ENCODE assay signal across 23 cellular contexts in the genomic region with DNA sequence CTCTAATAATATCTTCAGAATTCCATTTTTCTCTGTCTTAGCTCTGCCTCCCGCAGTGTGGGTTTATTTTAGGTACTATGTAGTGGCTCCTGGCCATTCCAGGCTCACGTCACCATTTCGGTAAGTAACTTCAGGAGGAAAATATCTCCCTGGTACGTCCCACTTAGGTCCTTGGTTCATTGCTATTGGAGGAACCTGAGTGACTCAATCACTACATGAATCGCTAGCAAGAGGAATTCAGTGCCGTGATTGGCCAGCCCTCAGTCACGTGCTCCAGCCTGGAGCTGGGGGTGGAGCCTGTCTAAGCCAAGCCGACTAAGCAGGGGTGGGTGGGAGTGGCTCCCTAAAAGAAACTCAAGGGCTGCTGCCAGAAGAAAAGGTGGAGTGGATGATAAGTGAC.
DNase-seq lines count a peak whose midpoint lies in the region; ATAC-seq and TF ChIP-seq lines count a peak whose summit lies in the region.
"Had no signal": no experiment of that assay in that cellular context is flagged by ENCODE, and none has a peak within 500 bp of the region (broad histone marks: within the 10 kb centered on the region; RNA-seq: fewer than 3 reads in every experiment).

No MANE protein-coding gene starts in this region.

- H3K9me2 ChIP-seq in MM.1S (replicated peaks; ENCODE audit: insufficient read depth, low read length) = no peaks in the 10 kb centered on the region

- no peaks in the 10 kb centered on the region for H3K9me3 Mint-ChIP-seq in activated CD8-positive, alpha-beta T cell treated with anti-CD3 and anti-CD28 coated beads for 36 hours
- no peaks in the 10 kb centered on the region for H3K9me3 Mint-ChIP-seq in activated CD8-positive, alpha-beta T cell treated with anti-CD3 and anti-CD28 coated beads, Interleukin-2, amount 10 ng/mL, durations not matched to agents 7 days and 5 days (ENCODE audit: insufficient read depth)
- H3K9me3 Mint-ChIP-seq: dendritic cell treated with granulocyte-macrophage colony-stimulating factor and Interleukin-4, amounts not matched to agents 40 ng/mL and 50 ng/mL, for 4 days; nephron; stimulated activated effector memory CD8-positive, alpha-beta T cell treated with anti-CD3 and anti-CD28 coated beads, Interleukin-12 subunit alpha, Interleukin-12 subunit beta, amount 100 ng/mL, for 72 hours had no signal

- H2AFZ ChIP-seq in MM.1S (ENCODE audit: low read length) = no peak overlapping the region

- H3K4me2 ChIP-seq in MM.1S (ENCODE audit: low read depth, low read length) = no peak overlapping the region

- H3K27me3 ChIP-seq in heart right ventricle = peaks cover 0 to 7% (median 0%) of the 10 kb centered on the region in 7 donors
- no peaks in the 10 kb centered on the region for H3K27me3 ChIP-seq in MM.1S (replicated peaks; ENCODE audit: insufficient read depth, low read length)
- H3K27me3 ChIP-seq: SJSA1, upper lobe of left lung had no signal

- no peaks in the 10 kb centered on the region for H3F3A ChIP-seq in MM.1S (ENCODE audit: insufficient read depth, low read length)

- ATAC-seq in activated CD8-positive, alpha-beta T cell treated with anti-CD3 and anti-CD28 coated beads for 36 hours = no peak
- ATAC-seq in activated CD8-positive, alpha-beta T cell treated with anti-CD3 and anti-CD28 coated beads, Interleukin-2, amount 10 ng/mL, durations not matched to agents 7 days and 5 days = no peak
- ATAC-seq in heart right ventricle = peak; percentile 71 to 96 (median 82)
- ATAC-seq: stimulated activated effector memory CD8-positive, alpha-beta T cell treated with anti-CD3 and anti-CD28 coated beads, Interleukin-12 subunit alpha, Interleukin-12 subunit beta, amount 100 ng/mL, for 72 hours had no signal

- no peaks in the 10 kb centered on the region for H3K27me3 Mint-ChIP-seq in activated CD8-positive, alpha-beta T cell treated with anti-CD3 and anti-CD28 coated beads for 36 hours
- H3K27me3 Mint-ChIP-seq in activated CD8-positive, alpha-beta T cell treated with anti-CD3 and anti-CD28 coated beads, Interleukin-2, amount 10 ng/mL, durations not matched to agents 7 days and 5 days (ENCODE audit: low read depth) = no peaks in the 10 kb centered on the region

- POLR2A ChIA-PET in activated CD8-positive, alpha-beta T cell treated with anti-CD3 and anti-CD28 coated beads for 36 hours (lab: Charles Lee) = no interaction called here
- POLR2A ChIA-PET in activated CD8-positive, alpha-beta T cell treated with anti-CD3 and anti-CD28 coated beads, Interleukin-2, amount 10 ng/mL, durations not matched to agents 7 days and 5 days (lab: Charles Lee) = interaction anchor here (4.2 to 4.3 kb wide), 2 partner anchors 14 to 15 kb away, joined by 30 to 45 read pairs; no protein-coding TSS in a partner anchor

- no peak overlapping the region for H3K4me3 Mint-ChIP-seq in activated CD8-positive, alpha-beta T cell treated with anti-CD3 and anti-CD28 coated beads for 36 hours
- H3K4me3 Mint-ChIP-seq in activated CD8-positive, alpha-beta T cell treated with anti-CD3 and anti-CD28 coated beads, Interleukin-2, amount 10 ng/mL, durations not matched to agents 7 days and 5 days = no peak overlapping the region
- H3K4me3 Mint-ChIP-seq: activated CD4-positive, alpha-beta T cell treated with anti-CD3 and anti-CD28 coated beads, Interleukin-2, amount 10 ng/mL, durations not matched to agents 24 days and 14 days; dendritic cell treated with granulocyte-macrophage colony-stimulating factor and Interleukin-4, amounts not matched to agents 40 ng/mL and 50 ng/mL, for 4 days; nephron; stimulated activated effector memory CD8-positive, alpha-beta T cell treated with anti-CD3 and anti-CD28 coated beads, Interleukin-12 subunit alpha, Interleukin-12 subunit beta, amount 100 ng/mL, for 72 hours had no signal

- H3K4me3 ChIP-seq in heart right ventricle (peak overlapping the region in 8 of 10 donors; percentile 15 to 46 (median 28)), MM.1S (ENCODE audit: low read length) (no peak overlapping the region)
- H3K4me3 ChIP-seq: SJSA1, upper lobe of left lung had no signal

- H3K4me1 ChIP-seq in heart right ventricle (peaks cover 0 to 8% (median 3%) of the 10 kb centered on the region in 9 donors), MM.1S (ENCODE audit: low read length) (peaks cover 8% of the 10 kb centered on the region)
- H3K4me1 ChIP-seq: SJSA1, upper lobe of left lung had no signal

- CTCF ChIA-PET in activated CD8-positive, alpha-beta T cell treated with anti-CD3 and anti-CD28 coated beads for 36 hours (lab: Charles Lee) = interaction anchor here (3.0 kb wide), 1 partner anchor 70 kb away, joined by 10 read pairs; no protein-coding TSS in a partner anchor
- CTCF ChIA-PET in activated CD8-positive, alpha-beta T cell treated with anti-CD3 and anti-CD28 coated beads, Interleukin-2, amount 10 ng/mL, durations not matched to agents 7 days and 5 days (lab: Charles Lee) = interaction anchor here (1.5 to 2.4 kb wide), 2 partner anchors 14 to 70 kb away, joined by 5 to 8 read pairs; no protein-coding TSS in a partner anchor

- H3K79me2 ChIP-seq in MM.1S (ENCODE audit: low read length) = no peaks in the 10 kb centered on the region

- H3K9me3 ChIP-seq in heart right ventricle (no peaks in the 10 kb centered on the region), MM.1S (replicated peaks; ENCODE audit: insufficient read depth, low read length) (no peaks in the 10 kb centered on the region)
- H3K9me3 ChIP-seq: SJSA1, upper lobe of left lung had no signal

- no peak for TF ChIP-seq CTCF in activated CD8-positive, alpha-beta T cell treated with anti-CD3 and anti-CD28 coated beads for 36 hours (IDR thresholded peaks at IDR 0.05)
- TF ChIP-seq CTCF in heart right ventricle (IDR thresholded peaks at IDR 0.05) (no peak), MM.1S (IDR thresholded peaks at IDR 0.05; ENCODE audit: low read length) (no peak)

- H3K27ac Mint-ChIP-seq in activated CD8-positive, alpha-beta T cell treated with anti-CD3 and anti-CD28 coated beads for 36 hours = no peak overlapping the region
- H3K27ac Mint-ChIP-seq in activated CD8-positive, alpha-beta T cell treated with anti-CD3 and anti-CD28 coated beads, Interleukin-2, amount 10 ng/mL, durations not matched to agents 7 days and 5 days = no peak overlapping the region
- H3K27ac Mint-ChIP-seq: activated CD4-positive, alpha-beta T cell treated with anti-CD3 and anti-CD28 coated beads, Interleukin-2, amount 10 ng/mL, durations not matched to agents 24 days and 14 days; dendritic cell treated with granulocyte-macrophage colony-stimulating factor and Interleukin-4, amounts not matched to agents 40 ng/mL and 50 ng/mL, for 4 days; stimulated activated effector memory CD8-positive, alpha-beta T cell treated with anti-CD3 and anti-CD28 coated beads, Interleukin-12 subunit alpha, Interleukin-12 subunit beta, amount 100 ng/mL, for 72 hours had no signal

- WGBS in heart right ventricle, 2 donors = 64 to 71% methylated on average over 8 of the region's 8 CpGs

- no peaks in the 10 kb centered on the region for H4K20me1 ChIP-seq in MM.1S (ENCODE audit: insufficient read depth, low read length)

- intact Hi-C loops in activated CD8-positive, alpha-beta T cell treated with anti-CD3 and anti-CD28 coated beads for 36 hours (cut with micrococcal nuclease) = no loop called here
- intact Hi-C loops in heart right ventricle (cut with DNase I) = no loop called here

- DNase-seq in activated CD8-positive, alpha-beta T cell treated with anti-CD3 and anti-CD28 coated beads for 36 hours = peak; percentile 16
- no peak for DNase-seq in activated CD8-positive, alpha-beta T cell treated with anti-CD3 and anti-CD28 coated beads, Interleukin-2, amount 10 ng/mL, durations not matched to agents 7 days and 5 days
- DNase-seq in NAMALWA (ENCODE audit: low spot score) (peak; percentile 23), heart right ventricle (peak; percentile 23 to 30), superior temporal gyrus (ENCODE audit: extremely low spot score) (peak; percentile 24), MM.1S (no peak), LoVo (ENCODE audit: low spot score) (no peak)
- no peak for DNase-seq in effector CD8-positive, alpha-beta T cell (lab: John Stamatoyannopoulos, UW)
- DNase-seq: activated CD4-positive, alpha-beta T cell treated with anti-CD3 and anti-CD28 coated beads, Interleukin-2, amount 10 ng/mL, durations not matched to agents 24 days and 14 days; activated naive CD4-positive, alpha-beta T cell treated with anti-CD3 and anti-CD28 coated beads, Interleukin-2, amount 50 U/mL, for 16 hours; activated T-cell treated with anti-CD3 and anti-CD28 coated beads, Interleukin-2, amount 50 U/mL, for 1 hour; glutamatergic neuron; IMR-90; kidney; mesenchymal stem cell; NCI-H2029 treated with DMSO at 0.1 percent for 48 hours; NCI-H510A treated with DMSO at 0.1 percent for 48 hours; T1000; upper lobe of left lung had no signal

- no peak overlapping the region for H3K9ac ChIP-seq in MM.1S (ENCODE audit: low read length)

- H3K36me3 ChIP-seq in heart right ventricle = no peaks in the 10 kb centered on the region
- H3K36me3 ChIP-seq in MM.1S (replicated peaks; ENCODE audit: insufficient read depth, low read length) = no peaks in the 10 kb centered on the region
- H3K36me3 ChIP-seq: SJSA1, upper lobe of left lung had no signal

- H3K27ac ChIP-seq in heart right ventricle (peak overlapping the region in 7 of 10 donors; percentile 4 to 69 (median 37)), MM.1S (ENCODE audit: low read length) (no peak overlapping the region)
- H3K27ac ChIP-seq: SJSA1, upper lobe of left lung had no signal

- peaks cover 24% of the 10 kb centered on the region for H3K4me1 Mint-ChIP-seq in activated CD8-positive, alpha-beta T cell treated with anti-CD3 and anti-CD28 coated beads for 36 hours (ENCODE audit: low read depth)
- H3K4me1 Mint-ChIP-seq in activated CD8-positive, alpha-beta T cell treated with anti-CD3 and anti-CD28 coated beads, Interleukin-2, amount 10 ng/mL, durations not matched to agents 7 days and 5 days (ENCODE audit: low read depth) = peaks cover 31% of the 10 kb centered on the region

- no peaks in the 10 kb centered on the region for H3K36me3 Mint-ChIP-seq in activated CD8-positive, alpha-beta T cell treated with anti-CD3 and anti-CD28 coated beads for 36 hours (ENCODE audit: low read depth)
- peaks cover 9% of the 10 kb centered on the region for H3K36me3 Mint-ChIP-seq in activated CD8-positive, alpha-beta T cell treated with anti-CD3 and anti-CD28 coated beads, Interleukin-2, amount 10 ng/mL, durations not matched to agents 7 days and 5 days (ENCODE audit: low read depth)
- H3K36me3 Mint-ChIP-seq: stimulated activated effector memory CD8-positive, alpha-beta T cell treated with anti-CD3 and anti-CD28 coated beads, Interleukin-12 subunit alpha, Interleukin-12 subunit beta, amount 100 ng/mL, for 72 hours had no signal

Comparison
In these comparisons a context has a peak if more than half of its experiments do, and no peak if none do; other contexts are left out.
1. DNase-seq: peak in activated CD8-positive, alpha-beta T cell treated with anti-CD3 and anti-CD28 coated beads for 36 hours (single experiment), NAMALWA (single experiment), heart right ventricle (2 of 2) and superior temporal gyrus (single experiment); none in activated CD8-positive, alpha-beta T cell treated with anti-CD3 and anti-CD28 coated beads, Interleukin-2, amount 10 ng/mL, durations not matched to agents 7 days and 5 days (single experiment), effector CD8-positive, alpha-beta T cell (single experiment), MM.1S (single experiment) and LoVo (single experiment).
2. ATAC-seq: peak in heart right ventricle (8 of 8); none in activated CD8-positive, alpha-beta T cell treated with anti-CD3 and anti-CD28 coated beads for 36 hours (single experiment) and activated CD8-positive, alpha-beta T cell treated with anti-CD3 and anti-CD28 coated beads, Interleukin-2, amount 10 ng/mL, durations not matched to agents 7 days and 5 days (single experiment).